10 cellular contexts compared by ENCODE assay signal in the genomic region with DNA sequence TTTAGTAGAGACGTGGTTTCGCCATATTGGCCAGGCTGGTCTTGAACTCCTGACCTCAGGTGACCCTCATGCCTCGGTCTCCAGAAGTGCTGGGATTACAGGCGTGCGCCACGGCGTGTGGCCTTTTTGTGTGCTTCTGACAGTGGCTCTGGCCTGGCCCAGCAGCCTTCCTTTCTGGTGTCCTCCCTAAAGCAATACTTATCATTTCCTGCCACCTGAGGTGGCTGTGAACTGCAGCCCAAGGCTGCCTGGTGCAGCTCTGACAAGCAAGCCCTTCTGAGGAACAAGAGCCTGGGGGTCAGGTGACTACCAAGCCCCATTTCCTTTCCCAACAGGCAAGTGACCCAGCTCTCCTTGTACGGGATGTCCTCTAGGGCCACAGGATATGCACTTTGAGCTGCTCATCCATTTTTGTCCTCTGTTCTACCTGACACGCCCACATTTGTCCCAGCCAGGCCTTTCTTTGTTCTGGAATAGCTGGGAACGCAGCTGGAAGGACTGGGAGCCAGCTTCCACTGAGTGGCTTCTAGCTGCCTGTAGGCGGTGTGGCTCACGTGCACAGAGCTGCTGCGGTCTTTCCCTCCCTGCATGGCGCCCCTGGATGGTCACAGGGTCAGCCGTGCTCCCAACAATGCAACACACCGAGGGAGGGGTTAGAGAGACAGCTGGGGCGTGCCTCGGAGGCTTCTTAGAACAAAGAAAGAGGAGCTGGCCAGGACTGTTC. TPM values are rescaled to one million over a fixed set of nuclear protein-coding genes. Genes with fewer than 3 reads are reported as not detected.
DNase-seq lines count a peak whose midpoint lies in the region; ATAC-seq and TF ChIP-seq lines count a peak whose summit lies in the region.
"Had no signal": no experiment of that assay in that cellular context is flagged by ENCODE, and none has a peak within 500 bp of the region (broad histone marks: within the 10 kb centered on the region; RNA-seq: fewer than 3 reads in every experiment).

No MANE protein-coding gene starts in this region.

- no peak overlapping the region for H3K4me3 ChIP-seq in thyroid gland (replicated peaks in 1 of 3)

- no peaks in the 10 kb centered on the region for H3K36me3 Mint-ChIP-seq in activated T-helper 2 cell treated with anti-CD3 and anti-CD28 coated beads, Interferon-gamma antibody, Interleukin-2, Interleukin-4, amounts not matched to agents 10 μg/mL and 5 μg/mL and 100 μg/mL, durations not matched to agents 14 hours and 24 hours and 36 hours (ENCODE audit: low read depth)

- H3K36me3 ChIP-seq in thyroid gland, result peaks cover 3 to 10% of the 10 kb centered on the region in 2 donors

- intact Hi-C loops in thyroid gland (cut with DNase I), result no loop called here
- intact Hi-C loops in activated T-helper 2 cell treated with anti-CD3 and anti-CD28 coated beads, Interferon-gamma antibody, Interleukin-2, Interleukin-4, amounts not matched to agents 10 μg/mL and 5 μg/mL and 100 μg/mL, durations not matched to agents 14 hours and 24 hours and 36 hours (cut with micrococcal nuclease), result no loop called here

- no peak overlapping the region for H3K27ac Mint-ChIP-seq in activated T-helper 2 cell treated with anti-CD3 and anti-CD28 coated beads, Interferon-gamma antibody, Interleukin-2, Interleukin-4, amounts not matched to agents 10 μg/mL and 5 μg/mL and 100 μg/mL, durations not matched to agents 14 hours and 24 hours and 36 hours

- peak overlapping the region; percentile 83 for H3K27ac ChIP-seq in cingulate gyrus (ENCODE audit: low read depth, low read length)
- H3K27ac ChIP-seq in thyroid gland, result peak overlapping the region in 2 of 3 donors; percentile 40 to 49

- H3K27me3 ChIP-seq in thyroid gland, result no peaks in the 10 kb centered on the region

- TF ChIP-seq CTCF in thyroid gland (IDR thresholded peaks at IDR 0.05) (no peak), GM13976 (IDR thresholded peaks at IDR 0.05; ENCODE audit: borderline replicate concordance, control extremely low read depth, extremely low read depth, insufficient read depth, missing control alignments) (no peak)

- ATAC-seq in left lobe of liver (peak; percentile 72), GM21619 (IDR thresholded peaks at IDR 0.05; ENCODE audit: unreplicated experiment) (no peak)

- H3K9me3 Mint-ChIP-seq in activated T-helper 2 cell treated with anti-CD3 and anti-CD28 coated beads, Interferon-gamma antibody, Interleukin-2, Interleukin-4, amounts not matched to agents 10 μg/mL and 5 μg/mL and 100 μg/mL, durations not matched to agents 14 hours and 24 hours and 36 hours, result no peaks in the 10 kb centered on the region

- DNase-seq in NCI-H510A treated with DMSO at 0.1 percent for 48 hours (lab: John Stamatoyannopoulos, UW) (peak; percentile 11), NCI-H510A (lab: John Stamatoyannopoulos, UW) (no peak), left lobe of liver (ENCODE audit: low spot score) (peak; percentile 85), thyroid gland (peak; percentile 27 to 46), GM13976 (ENCODE audit: low spot score) (no peak)
- no peak for DNase-seq in activated T-helper 2 cell treated with anti-CD3 and anti-CD28 coated beads, Interferon-gamma antibody, Interleukin-2, Interleukin-4, amounts not matched to agents 10 μg/mL and 5 μg/mL and 100 μg/mL, durations not matched to agents 14 hours and 24 hours and 36 hours (ENCODE audit: low spot score)
- DNase-seq: activated effector memory CD4-positive, alpha-beta T cell treated with Interleukin-2 at 50 U/mL for 16 hours; NCI-H446 had no signal

- peaks cover 5% of the 10 kb centered on the region for H3K27me3 Mint-ChIP-seq in activated T-helper 2 cell treated with anti-CD3 and anti-CD28 coated beads, Interferon-gamma antibody, Interleukin-2, Interleukin-4, amounts not matched to agents 10 μg/mL and 5 μg/mL and 100 μg/mL, durations not matched to agents 14 hours and 24 hours and 36 hours (ENCODE audit: low read depth)

- TF ChIP-seq POLR2A in thyroid gland (IDR thresholded peaks at IDR 0.05), result no peak

- 74 to 82% methylated on average over 11 to 16 of the region's 18 CpGs for WGBS in thyroid gland, 2 donors

- H3K4me1 ChIP-seq in thyroid gland, result peaks cover under 1 to 3% of the 10 kb centered on the region in 2 donors

- H3K4me3 Mint-ChIP-seq in activated T-helper 2 cell treated with anti-CD3 and anti-CD28 coated beads, Interferon-gamma antibody, Interleukin-2, Interleukin-4, amounts not matched to agents 10 μg/mL and 5 μg/mL and 100 μg/mL, durations not matched to agents 14 hours and 24 hours and 36 hours (ENCODE audit: low read depth), result no peak overlapping the region

- in situ Hi-C loops in GM13976 (cut with MboI; ENCODE audit: low sequenced_read_pairs, unreplicated experiment), result no loop called here

- no peaks in the 10 kb centered on the region for H3K9me3 ChIP-seq in thyroid gland

- H3K4me1 Mint-ChIP-seq in activated T-helper 2 cell treated with anti-CD3 and anti-CD28 coated beads, Interferon-gamma antibody, Interleukin-2, Interleukin-4, amounts not matched to agents 10 μg/mL and 5 μg/mL and 100 μg/mL, durations not matched to agents 14 hours and 24 hours and 36 hours (ENCODE audit: low read depth), result peaks cover 1% of the 10 kb centered on the region

RNA-seq across cellular contexts. Expression of a gene that starts 12.3 kb away (rescaled TPM):
- 30.9 TPM for total RNA-seq in left lobe of liver
- total RNA-seq in thyroid gland, result 10 to 100 TPM in 3 of 4 donors, 1 to 10 TPM in 1; 4.6 to 18.3 (median 14.9) TPM
- total RNA-seq in activated T-helper 2 cell treated with anti-CD3 and anti-CD28 coated beads, Interferon-gamma antibody, Interleukin-2, Interleukin-4, amounts not matched to agents 10 μg/mL and 5 μg/mL and 100 μg/mL, durations not matched to agents 14 hours and 24 hours and 36 hours, result 11.5 and 14.3 TPM in 2 replicates

Comparison
In these comparisons a context has a peak if more than half of its experiments do, and no peak if none do; other contexts are left out.
1. DNase-seq: peak in NCI-H510A treated with DMSO at 0.1 percent for 48 hours (single experiment), left lobe of liver (single experiment) and thyroid gland (2 of 2); none in NCI-H510A (single experiment), GM13976 (single experiment) and activated T-helper 2 cell treated with anti-CD3 and anti-CD28 coated beads, Interferon-gamma antibody, Interleukin-2, Interleukin-4, amounts not matched to agents 10 μg/mL and 5 μg/mL and 100 μg/mL, durations not matched to agents 14 hours and 24 hours and 36 hours (single experiment).